ENCODE assay signal across 1 cellular context in the genomic region with DNA sequence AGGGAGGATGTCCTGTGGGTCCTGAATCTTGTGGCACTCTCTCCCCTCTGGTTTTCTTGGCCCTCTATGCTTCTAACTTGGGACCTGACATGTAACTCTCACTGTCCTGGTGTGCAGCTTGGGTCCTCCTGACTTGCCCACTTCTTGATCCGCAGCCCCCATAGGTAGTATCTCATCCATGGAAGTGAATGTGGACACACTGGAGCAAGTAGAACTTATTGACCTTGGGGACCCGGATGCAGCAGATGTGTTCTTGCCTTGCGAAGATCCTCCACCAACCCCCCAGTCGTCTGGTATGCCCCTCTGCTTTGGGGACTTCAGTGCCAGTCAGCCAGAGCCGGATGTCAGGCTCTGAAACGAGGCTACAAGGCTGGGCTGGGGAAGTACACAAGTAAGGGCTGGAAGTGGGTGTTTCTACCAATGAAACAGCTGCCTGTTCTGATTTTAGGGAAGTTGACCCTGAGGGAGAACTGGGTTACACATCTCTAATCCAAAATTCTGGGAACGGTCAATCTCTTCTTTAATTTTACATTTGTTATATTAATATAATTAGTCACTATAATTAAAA.
TF ChIP-seq lines count a peak whose summit lies in the region.

No MANE protein-coding gene starts in this region.

TF ChIP-seq in HepG2, 621 proteins besides CTCF, POLR2A, EP300 and RAD21:
- no peak for TF ChIP-seq PAF1 (CRISPR knock-in tag; IDR thresholded peaks at IDR 0.05)
- TF ChIP-seq RAD51 (IDR thresholded peaks at IDR 0.05; ENCODE audit: borderline replicate concordance) = no peak
- TF ChIP-seq ZBTB33 (CRISPR knock-in tag; IDR thresholded peaks at IDR 0.05) = no peak
- no peak for TF ChIP-seq ZNF607 (CRISPR knock-in tag; IDR thresholded peaks at IDR 0.05; ENCODE audit: borderline replicate concordance)
- TF ChIP-seq ZFY (CRISPR knock-in tag; IDR thresholded peaks at IDR 0.05) = no peak
- no peak for TF ChIP-seq ARHGAP35 (CRISPR knock-in tag; IDR thresholded peaks at IDR 0.05; ENCODE audit: borderline replicate concordance)
- TF ChIP-seq, protein P1, sequence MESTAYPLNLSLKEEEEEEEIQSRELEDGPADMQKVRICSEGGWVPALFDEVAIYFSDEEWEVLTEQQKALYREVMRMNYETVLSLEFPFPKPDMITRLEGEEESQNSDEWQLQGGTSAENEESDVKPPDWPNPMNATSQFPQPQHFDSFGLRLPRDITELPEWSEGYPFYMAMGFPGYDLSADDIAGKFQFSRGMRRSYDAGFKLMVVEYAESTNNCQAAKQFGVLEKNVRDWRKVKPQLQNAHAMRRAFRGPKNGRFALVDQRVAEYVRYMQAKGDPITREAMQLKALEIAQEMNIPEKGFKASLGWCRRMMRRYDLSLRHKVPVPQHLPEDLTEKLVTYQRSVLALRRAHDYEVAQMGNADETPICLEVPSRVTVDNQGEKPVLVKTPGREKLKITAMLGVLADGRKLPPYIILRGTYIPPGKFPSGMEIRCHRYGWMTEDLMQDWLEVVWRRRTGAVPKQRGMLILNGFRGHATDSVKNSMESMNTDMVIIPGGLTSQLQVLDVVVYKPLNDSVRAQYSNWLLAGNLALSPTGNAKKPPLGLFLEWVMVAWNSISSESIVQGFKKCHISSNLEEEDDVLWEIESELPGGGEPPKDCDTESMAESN (CRISPR knock-in tag; conservative IDR thresholded peaks at IDR 0.05) = no peak
- no peak for TF ChIP-seq AKAP8 (CRISPR knock-in tag; IDR thresholded peaks at IDR 0.05)
- no peak for TF ChIP-seq NR0B2 (CRISPR knock-in tag; IDR thresholded peaks at IDR 0.05)
- TF ChIP-seq FOSL2 (CRISPR knock-in tag; IDR thresholded peaks at IDR 0.05) = no peak
- no peak for TF ChIP-seq PAX8 (CRISPR knock-in tag; IDR thresholded peaks at IDR 0.05; ENCODE audit: borderline replicate concordance)
- TF ChIP-seq MEIS1 (CRISPR knock-in tag; IDR thresholded peaks at IDR 0.05; ENCODE audit: borderline replicate concordance) = no peak
- TF ChIP-seq NR2F1 (CRISPR knock-in tag; IDR thresholded peaks at IDR 0.05) = no peak
- TF ChIP-seq ZKSCAN1 (IDR thresholded peaks at IDR 0.05; ENCODE audit: low read length) = no peak
- TF ChIP-seq ZNF740 (CRISPR knock-in tag; IDR thresholded peaks at IDR 0.05) = no peak
- TF ChIP-seq, protein P2, sequence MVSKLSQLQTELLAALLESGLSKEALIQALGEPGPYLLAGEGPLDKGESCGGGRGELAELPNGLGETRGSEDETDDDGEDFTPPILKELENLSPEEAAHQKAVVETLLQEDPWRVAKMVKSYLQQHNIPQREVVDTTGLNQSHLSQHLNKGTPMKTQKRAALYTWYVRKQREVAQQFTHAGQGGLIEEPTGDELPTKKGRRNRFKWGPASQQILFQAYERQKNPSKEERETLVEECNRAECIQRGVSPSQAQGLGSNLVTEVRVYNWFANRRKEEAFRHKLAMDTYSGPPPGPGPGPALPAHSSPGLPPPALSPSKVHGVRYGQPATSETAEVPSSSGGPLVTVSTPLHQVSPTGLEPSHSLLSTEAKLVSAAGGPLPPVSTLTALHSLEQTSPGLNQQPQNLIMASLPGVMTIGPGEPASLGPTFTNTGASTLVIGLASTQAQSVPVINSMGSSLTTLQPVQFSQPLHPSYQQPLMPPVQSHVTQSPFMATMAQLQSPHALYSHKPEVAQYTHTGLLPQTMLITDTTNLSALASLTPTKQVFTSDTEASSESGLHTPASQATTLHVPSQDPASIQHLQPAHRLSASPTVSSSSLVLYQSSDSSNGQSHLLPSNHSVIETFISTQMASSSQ (IDR thresholded peaks at IDR 0.05; ENCODE audit: low read depth) = no peak
- TF ChIP-seq, protein P2 (CRISPR knock-in tag; IDR thresholded peaks at IDR 0.05; ENCODE audit: borderline replicate concordance) = no peak
- no peak for TF ChIP-seq REXO4 (CRISPR knock-in tag; IDR thresholded peaks at IDR 0.05; ENCODE audit: borderline replicate concordance)
- TF ChIP-seq ZSCAN5A (CRISPR knock-in tag; IDR thresholded peaks at IDR 0.05; ENCODE audit: borderline replicate concordance) = no peak
- TF ChIP-seq ZNF552 (CRISPR knock-in tag; IDR thresholded peaks at IDR 0.05; ENCODE audit: borderline replicate concordance) = no peak
- TF ChIP-seq, protein P3, sequence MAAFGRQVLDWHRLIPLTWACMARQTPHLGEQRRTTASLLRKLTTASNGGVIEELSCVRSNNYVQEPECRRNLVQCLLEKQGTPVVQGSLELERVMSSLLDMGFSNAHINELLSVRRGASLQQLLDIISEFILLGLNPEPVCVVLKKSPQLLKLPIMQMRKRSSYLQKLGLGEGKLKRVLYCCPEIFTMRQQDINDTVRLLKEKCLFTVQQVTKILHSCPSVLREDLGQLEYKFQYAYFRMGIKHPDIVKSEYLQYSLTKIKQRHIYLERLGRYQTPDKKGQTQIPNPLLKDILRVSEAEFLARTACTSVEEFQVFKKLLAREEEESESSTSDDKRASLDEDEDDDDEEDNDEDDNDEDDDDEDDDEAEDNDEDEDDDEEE (CRISPR knock-in tag; IDR thresholded peaks at IDR 0.05) = no peak
